In the genomic region with DNA sequence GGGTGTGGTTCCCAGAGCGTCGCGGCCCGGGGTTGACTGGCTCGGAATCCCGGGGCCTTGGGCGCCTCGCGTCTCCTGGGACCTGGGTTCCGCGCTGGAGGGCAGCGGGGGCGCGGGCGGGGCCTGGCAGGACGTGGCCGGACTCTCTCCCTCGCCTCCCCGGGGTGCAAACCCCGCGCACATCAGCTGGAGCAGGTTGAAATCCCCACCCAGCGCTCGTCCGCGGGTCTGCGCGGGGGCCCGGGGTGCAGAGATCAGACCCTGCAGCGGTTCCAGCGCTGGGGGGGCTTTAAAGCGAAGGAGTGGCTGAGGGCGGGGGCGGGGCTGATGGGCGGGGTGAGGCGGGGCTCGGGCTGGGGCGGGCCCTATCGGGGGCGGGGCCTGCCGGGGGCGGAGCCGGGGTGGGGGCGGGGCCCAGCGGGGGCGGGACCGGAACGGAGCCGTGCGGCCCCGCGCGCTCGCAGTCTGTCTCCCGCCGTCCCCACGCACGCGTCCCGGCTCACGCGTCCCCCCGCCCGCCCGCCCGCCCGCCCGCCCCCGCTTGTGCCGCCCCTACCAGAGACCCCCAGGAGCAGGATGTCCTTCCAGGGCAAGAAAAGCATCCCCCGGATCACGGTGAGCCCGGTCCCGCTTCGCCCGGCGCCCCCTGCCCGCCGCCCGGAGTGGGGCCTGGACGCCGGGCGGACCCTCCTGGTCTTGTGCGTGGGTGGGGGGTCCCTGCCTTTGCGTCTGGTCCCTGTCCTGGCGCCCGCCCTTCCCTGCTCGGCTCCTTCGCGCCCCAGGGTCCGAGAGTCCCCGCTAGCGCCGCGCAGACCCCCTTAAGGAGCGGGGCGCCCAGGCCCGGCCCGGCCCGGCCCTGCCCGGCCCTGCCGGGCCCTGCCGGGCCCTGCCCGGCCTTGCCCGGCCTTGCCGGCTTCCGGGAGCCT, we compare ENCODE assay signal across 8 cellular contexts. TPM values are rescaled to one million over a fixed set of nuclear protein-coding genes. Genes with fewer than 3 reads are reported as not detected.
A peak's percentile ranks its signal among the peaks of the same experiment; 100 is the strongest.
DNase-seq lines count a peak whose midpoint lies in the region; ATAC-seq and TF ChIP-seq lines count a peak whose summit lies in the region.

A gene (plus strand): TSS at position 461 of the 926 bp plus-strand sequence. CDS start 116 bp downstream, at position 577.

- H3K4me1 ChIP-seq in HUES64 (ENCODE audit: insufficient read depth, low read length) = no peaks in the 10 kb centered on the region
- peaks cover 10% of the 10 kb centered on the region for H3K4me1 ChIP-seq in hepatocyte (ENCODE audit: insufficient read depth)
- peaks cover 4 to 8% (median 8%) of the 10 kb centered on the region in 3 donors for H3K4me1 ChIP-seq in skeletal muscle tissue (ENCODE audit: control insufficient read depth in 3 of 3, insufficient read depth in 3 of 3, low read length in 3 of 3)

- H3K36me3 ChIP-seq in HUES64 (ENCODE audit: insufficient read depth, low read length) (no peaks in the 10 kb centered on the region), hepatocyte (replicated peaks; ENCODE audit: insufficient read depth, low read depth) (no peaks in the 10 kb centered on the region), skeletal muscle tissue (ENCODE audit: control insufficient read depth in 3 of 3, insufficient read depth in 3 of 3, low read length in 3 of 3) (peaks cover 0 to 2% (median 0%) of the 10 kb centered on the region in 3 donors)

- H3K9me3 ChIP-seq in HUES64 (ENCODE audit: insufficient read depth, low read depth, low read length) (no peaks in the 10 kb centered on the region), hepatocyte (ENCODE audit: low read depth) (no peaks in the 10 kb centered on the region), skeletal muscle tissue (ENCODE audit: control insufficient read depth in 3 of 3, low read length in 3 of 3) (no peaks in the 10 kb centered on the region)

- H3K27ac ChIP-seq in HUES64 (ENCODE audit: low read depth, low read length) = no peak within 1 kb of the TSS
- no peak within 1 kb of the TSS for H3K27ac ChIP-seq in hepatocyte
- no peak within 1 kb of the TSS for H3K27ac ChIP-seq in skeletal muscle tissue (ENCODE audit: low read depth, low read length)

- H3K4me3 Mint-ChIP-seq in activated naive CD8-positive, alpha-beta T cell = peak within 1 kb of the TSS; percentile 42

- H3K4me3 ChIP-seq in HUES64 (ENCODE audit: low read length) (peak within 1 kb of the TSS; percentile 67), hepatocyte (peak within 1 kb of the TSS; percentile 39), skeletal muscle tissue (ENCODE audit: low read length in 3 of 3) (peak within 1 kb of the TSS in 2 of 3 donors; percentile 35 to 52)

- DNase-seq in C1 segment of cervical spinal cord (lab: John Stamatoyannopoulos, UW) (peak in 8 of 14 donors; percentile 11 to 65 (median 31)), hepatocyte (ENCODE audit: low spot score) (peak; percentile 56), HT-29 (ENCODE audit: low spot score) (no peak)

- ATAC-seq in HG02840 (IDR thresholded peaks at IDR 0.05; ENCODE audit: low FRiP score, unreplicated experiment) (no peak), GM21576 (IDR thresholded peaks at IDR 0.05; ENCODE audit: unreplicated experiment) (no peak)

- under 1% methylated on average over 96 of the region's 106 CpGs for WGBS in HUES64
- under 1% methylated on average over 24 of the region's 106 CpGs for WGBS in hepatocyte (ENCODE audit: low lambda C conversion rate, missing lambda C conversion rate)

- peaks cover 21% of the 10 kb centered on the region for H3K27me3 Mint-ChIP-seq in activated naive CD8-positive, alpha-beta T cell

- H3K9ac ChIP-seq in HUES64 (ENCODE audit: low read depth, low read length) (peak within 1 kb of the TSS; percentile 68), skeletal muscle tissue (ENCODE audit: low read depth in 1 of 3, low read length in 3 of 3) (peak within 1 kb of the TSS in 1 of 3 donors; percentile 16)

- H3K27me3 ChIP-seq in HUES64 (ENCODE audit: insufficient read depth, low read length) (peaks cover 79% of the 10 kb centered on the region), hepatocyte (peaks cover 77% of the 10 kb centered on the region), skeletal muscle tissue (ENCODE audit: control insufficient read depth in 3 of 3, insufficient read depth in 3 of 3, low read length in 3 of 3) (peaks cover 34 to 67% (median 54%) of the 10 kb centered on the region in 3 donors)

- H2AFZ ChIP-seq in hepatocyte = no peak within 1 kb of the TSS

- no peak for TF ChIP-seq CTCF in hepatocyte (IDR thresholded peaks at IDR 0.05; ENCODE audit: poor library complexity)

- H3K9me2 ChIP-seq in hepatocyte (replicated peaks; ENCODE audit: insufficient read depth) = no peaks in the 10 kb centered on the region

- peak within 1 kb of the TSS; percentile 88 for H3K4me2 ChIP-seq in hepatocyte

- H3K79me2 ChIP-seq in hepatocyte = no peaks in the 10 kb centered on the region

- H3K27ac Mint-ChIP-seq in activated naive CD8-positive, alpha-beta T cell = no peak within 1 kb of the TSS

- peaks cover 8% of the 10 kb centered on the region for H3K4me1 Mint-ChIP-seq in activated naive CD8-positive, alpha-beta T cell (ENCODE audit: low read depth)

- H3K36me3 Mint-ChIP-seq in activated naive CD8-positive, alpha-beta T cell = no peaks in the 10 kb centered on the region

- H3K9me3 Mint-ChIP-seq in activated naive CD8-positive, alpha-beta T cell (ENCODE audit: low read depth) = no peaks in the 10 kb centered on the region

- H4K20me1 ChIP-seq in hepatocyte (ENCODE audit: insufficient read depth, poor library complexity, severe bottlenecking) = no peaks in the 10 kb centered on the region

RNA-seq across cellular contexts. Expression of the gene that starts here (rescaled TPM):
- polyA plus RNA-seq in HUES64 (2013, experiment 1 of 2) = 12.7 TPM
- 16.2 TPM for polyA plus RNA-seq in HUES64 (2013, experiment 2 of 2)
- total RNA-seq in hepatocyte (2.8 and 4.1 TPM in 2 replicates), skeletal muscle tissue (1.0 TPM)
- polyA plus RNA-seq in hepatocyte = 1.8 and 2.1 TPM in 2 replicates
- total RNA-seq in HT-29 (2014; rRNA removed; shearing (Covaris generic)) = 0.05 TPM in 1 of 2 replicates, not detected in the other
